In the genomic region with DNA sequence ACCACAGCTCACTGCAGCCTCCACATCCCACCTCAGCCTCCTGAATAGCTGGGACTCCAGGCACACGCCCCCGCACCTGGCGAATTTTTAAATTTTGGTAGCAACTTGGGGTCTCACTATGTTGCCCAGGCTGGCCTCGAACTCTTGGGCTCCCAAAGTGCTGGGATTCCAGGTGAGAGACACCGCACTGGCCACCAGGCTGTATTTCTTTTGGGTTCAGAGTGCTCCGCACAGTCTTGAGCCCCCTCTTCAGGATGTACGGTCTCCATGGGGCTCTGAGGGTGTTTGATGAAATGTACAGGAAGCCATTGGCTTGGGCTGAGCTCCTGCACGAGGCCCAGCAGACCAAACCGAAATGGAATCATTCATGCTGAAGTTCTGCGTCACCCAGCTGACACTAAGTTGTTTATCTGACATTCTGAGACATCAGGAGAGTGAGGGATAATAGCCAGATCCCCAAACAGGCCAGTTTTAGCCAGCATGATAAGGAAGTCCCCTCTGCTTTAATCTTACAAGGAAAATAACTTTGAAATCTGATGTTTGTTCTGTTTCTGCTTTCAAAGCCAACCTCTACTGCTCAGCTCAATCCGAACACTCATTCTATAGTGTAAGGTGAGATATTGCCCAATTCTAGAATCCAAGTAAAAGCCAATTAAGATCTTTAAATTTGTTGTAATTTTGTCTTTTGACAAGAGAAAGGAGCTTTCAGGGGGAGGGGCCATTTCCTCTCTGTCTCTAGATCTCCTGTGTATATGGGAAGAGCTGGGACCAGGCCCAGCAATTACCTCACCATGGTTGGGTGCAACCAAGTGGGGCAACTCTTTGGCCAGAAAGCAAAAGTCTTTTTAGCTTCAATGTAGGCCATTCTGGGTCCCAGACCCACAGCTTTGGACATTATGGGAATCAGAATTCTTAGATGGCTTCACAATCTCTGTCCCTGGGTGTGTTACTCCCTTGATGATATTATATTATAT, we compare ENCODE assay signal across 24 cellular contexts. TPM values are rescaled to one million over a fixed set of nuclear protein-coding genes. Genes with fewer than 3 reads are reported as not detected.
"Had no signal": no experiment of that assay in that cellular context is flagged by ENCODE, and none has a peak within 500 bp of the region (broad histone marks: within the 10 kb centered on the region; RNA-seq: fewer than 3 reads in every experiment).

No MANE protein-coding gene starts in this region.

- ATAC-seq: activated CD8-positive, alpha-beta T cell treated with anti-CD3 and anti-CD28 coated beads, Interleukin-2, amount 10 ng/mL, durations not matched to agents 7 days and 5 days; activated naive CD4-positive, alpha-beta T cell treated with anti-CD3 and anti-CD28 coated beads, Interleukin-2, amount 50 U/mL, for 72 hours; body of pancreas; esophagus mucosa; left ventricle myocardium superior; sciatic nerve had no signal

- H3K9me3 ChIP-seq: body of pancreas, stomach, thoracic aorta had no signal

- H3K27ac ChIP-seq: body of pancreas, coronary artery, spleen, thoracic aorta had no signal

- H3K27me3 ChIP-seq: body of pancreas, spleen, stomach had no signal

- DNase-seq: activated B cell treated with CpG ODN at 0.5 μM for 24 hours; activated CD4-positive, alpha-beta T cell treated with anti-CD3 and anti-CD28 coated beads, Interleukin-2, amount 10 ng/mL, durations not matched to agents 24 days and 14 days; activated CD8-positive, alpha-beta memory T cell treated with anti-CD3 and anti-CD28 coated beads, Interleukin-2, amount 50 U/mL, for 4 hours; activated CD8-positive, alpha-beta T cell treated with anti-CD3 and anti-CD28 coated beads, Interleukin-2, amount 10 ng/mL, durations not matched to agents 7 days and 5 days; activated gamma-delta T cell; activated T-cell treated with anti-CD3 and anti-CD28 coated beads, Interleukin-2, amount 50 U/mL, for 48 hours; amniotic stem cell; body of pancreas; central memory CD4-positive, alpha-beta T cell; hippocampal formation; kidney; left ventricle myocardium superior; mesendoderm; spleen; stimulated activated CD4-positive, alpha-beta T cell treated with anti-CD3 and anti-CD28 coated beads, Interleukin-1b, Interleukin-23, amount 100 ng/mL, for 48 hours had no signal

- H3K4me3 ChIP-seq: body of pancreas, coronary artery, spleen, stomach, thoracic aorta had no signal

- H3K36me3 ChIP-seq: spleen, stomach, thoracic aorta had no signal

RNA-seq across cellular contexts. Expression of gene GPR142, which starts 23.7 kb away (rescaled TPM):
- total RNA-seq: activated B cell treated with CpG ODN at 0.5 μM for 24 hours; activated CD4-positive, alpha-beta T cell treated with anti-CD3 and anti-CD28 coated beads, Interleukin-2, amount 10 ng/mL, durations not matched to agents 24 days and 14 days; activated CD8-positive, alpha-beta T cell treated with anti-CD3 and anti-CD28 coated beads, Interleukin-2, amount 10 ng/mL, durations not matched to agents 7 days and 5 days; activated naive CD4-positive, alpha-beta T cell treated with anti-CD3 and anti-CD28 coated beads, Interleukin-2, amount 50 U/mL, for 72 hours; esophagus mucosa; kidney; osteocyte; pulmonary artery endothelial cell; stomach; thoracic aorta had no signal

RNA-seq across cellular contexts. Expression of gene BTBD17, which starts 29.3 kb away (rescaled TPM):
- total RNA-seq: activated B cell treated with CpG ODN at 0.5 μM for 24 hours; activated CD4-positive, alpha-beta T cell treated with anti-CD3 and anti-CD28 coated beads, Interleukin-2, amount 10 ng/mL, durations not matched to agents 24 days and 14 days; activated CD8-positive, alpha-beta T cell treated with anti-CD3 and anti-CD28 coated beads, Interleukin-2, amount 10 ng/mL, durations not matched to agents 7 days and 5 days; activated naive CD4-positive, alpha-beta T cell treated with anti-CD3 and anti-CD28 coated beads, Interleukin-2, amount 50 U/mL, for 72 hours; esophagus mucosa; kidney; left ventricle myocardium superior; osteocyte; pulmonary artery endothelial cell; sciatic nerve; stomach; thoracic aorta; ureter had no signal

RNA-seq across cellular contexts. Expression of gene GPRC5C, which starts 40.9 kb away (rescaled TPM):
- total RNA-seq: pulmonary artery endothelial cell had no signal
